ENCODE assay signal across 16 cellular contexts in genomic region chr19:45539460-45539859, GRCh38. TPM values are rescaled to one million over a fixed set of nuclear protein-coding genes. Genes with fewer than 3 reads are reported as not detected.
DNase-seq lines count a peak whose midpoint lies in the region; ATAC-seq and TF ChIP-seq lines count a peak whose summit lies in the region.
"Had no signal": no experiment of that assay in that cellular context is flagged by ENCODE, and none has a peak within 500 bp of the region (broad histone marks: within the 10 kb centered on the region; RNA-seq: fewer than 3 reads in every experiment).

No MANE protein-coding gene starts in this region.

- TF ChIP-seq CTCF in RWPE1 (conservative IDR thresholded peaks at IDR 0.05; ENCODE audit: low read depth) = no peak
- TF ChIP-seq CTCF in thyroid gland (IDR thresholded peaks at IDR 0.05) = no peak

- H3K4me1 ChIP-seq in thyroid gland = peaks cover 0 to 5% of the 10 kb centered on the region in 2 donors

- H3K4me3 ChIP-seq in thyroid gland (replicated peaks in 1 of 3) = no peak overlapping the region

- DNase-seq in RWPE1 (ENCODE audit: low spot score) = no peak
- peak; percentile 34 for DNase-seq in kidney tubule cell (ENCODE audit: low spot score)
- DNase-seq in thyroid gland = peak; percentile 90 to 91
- no peak for DNase-seq in putamen (ENCODE audit: low spot score)
- DNase-seq in LoVo (ENCODE audit: low spot score) = no peak
- DNase-seq in SKM-1 treated with dmso at 0.1 percent for 144 hours (lab: John Stamatoyannopoulos, UW; ENCODE audit: unreplicated experiment) = no peak
- DNase-seq: AML-193; Caco-2; CD4-positive, alpha-beta T cell; GDM1; GOT3; H7; KBM-7 had no signal

- H3K27ac ChIP-seq in RWPE1 = peak overlapping the region; percentile 28; the same call in 1 of the 2 replicates
- H3K27ac ChIP-seq in thyroid gland = no peak overlapping the region
- H3K27ac ChIP-seq: C4-2B had no signal

- POLR2A ChIA-PET in RWPE1 (lab: Yijun Ruan, JAX; ENCODE audit: low non-redundant PET) = no interaction called here

- no peaks in the 10 kb centered on the region for H3K27me3 ChIP-seq in thyroid gland

- no peaks in the 10 kb centered on the region for H3K36me3 ChIP-seq in thyroid gland

- peak; percentile 72 for ATAC-seq in esophagus mucosa
- ATAC-seq: HepG2 had no signal

- CTCF ChIA-PET in RWPE1 (lab: Yijun Ruan, JAX) = interaction anchor here (0.7 to 1.0 kb wide), 2 partner anchors 19 to 142 kb away, joined by 3 to 4 read pairs; no protein-coding TSS in a partner anchor

- 40 to 51% methylated on average over 9 of the region's 9 CpGs for WGBS in thyroid gland, 2 donors

- intact Hi-C loops in thyroid gland (cut with DNase I) = no loop called here

- H3K9me3 ChIP-seq in thyroid gland = no peaks in the 10 kb centered on the region

- TF ChIP-seq POLR2A in thyroid gland (IDR thresholded peaks at IDR 0.05) = no peak

RNA-seq across cellular contexts. Expression of gene VASP, which starts 32.2 kb away (rescaled TPM):
- 48.8 TPM for total RNA-seq in esophagus mucosa
- 10 to 100 TPM; 34.3 to 50.8 (median 45.1) TPM for total RNA-seq in thyroid gland

RNA-seq across cellular contexts. Expression of gene PPM1N, which starts 41.2 kb away (rescaled TPM):
- total RNA-seq in esophagus mucosa (2.4 TPM), thyroid gland (1 to 10 TPM in 1 of 4 donors, under 1 TPM in 1, not detected in 2; 0.73 to 1.1 TPM)

RNA-seq across cellular contexts. Expression of gene RTN2, which starts 42.6 kb away (rescaled TPM):
- total RNA-seq in esophagus mucosa (1.4 TPM), thyroid gland (1 to 10 TPM; 1.8 to 7.3 (median 4.6) TPM)

RNA-seq across cellular contexts. Expression of gene OPA3, which starts 45.1 kb away (rescaled TPM):
- total RNA-seq in esophagus mucosa (10.0 TPM), thyroid gland (10 to 100 TPM in 3 of 4 donors, 1 to 10 TPM in 1; 5.4 to 30.8 (median 17.0) TPM)

Comparison
In these comparisons a context has a peak if more than half of its experiments do, and no peak if none do; other contexts are left out.
1. DNase-seq: peak in kidney tubule cell (single experiment) and thyroid gland (2 of 2); none in RWPE1 (single experiment), putamen (single experiment), LoVo (single experiment) and SKM-1 treated with dmso at 0.1 percent for 144 hours (single experiment).